In the genomic region with DNA sequence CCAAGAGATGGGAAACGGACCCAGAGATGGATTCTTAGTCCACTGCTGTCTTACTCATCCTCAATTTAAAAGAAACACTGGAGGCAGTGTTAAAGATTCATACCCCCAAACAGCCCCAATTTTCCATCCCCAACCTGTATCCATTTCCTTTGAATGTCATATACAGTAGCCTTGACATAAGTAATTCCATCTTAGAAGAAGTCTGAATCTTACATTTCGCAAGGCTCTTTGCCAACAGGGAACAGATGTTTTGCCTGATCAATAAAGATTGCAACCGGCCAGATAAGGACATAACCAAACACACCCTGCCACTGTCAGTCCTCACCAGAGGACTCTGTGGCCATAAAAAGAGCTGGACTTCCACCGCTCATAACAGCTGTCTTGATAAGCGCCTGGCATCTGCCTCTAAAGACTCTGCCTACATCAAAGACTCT, we compare ENCODE assay signal across 1 cellular context.
TF ChIP-seq lines count a peak whose summit lies in the region.

No MANE protein-coding gene starts in this region.

TF ChIP-seq in K562, 482 proteins besides CTCF, POLR2A, EP300 and RAD21 (continued from another document and continues in another):
- TF ChIP-seq, protein P1, sequence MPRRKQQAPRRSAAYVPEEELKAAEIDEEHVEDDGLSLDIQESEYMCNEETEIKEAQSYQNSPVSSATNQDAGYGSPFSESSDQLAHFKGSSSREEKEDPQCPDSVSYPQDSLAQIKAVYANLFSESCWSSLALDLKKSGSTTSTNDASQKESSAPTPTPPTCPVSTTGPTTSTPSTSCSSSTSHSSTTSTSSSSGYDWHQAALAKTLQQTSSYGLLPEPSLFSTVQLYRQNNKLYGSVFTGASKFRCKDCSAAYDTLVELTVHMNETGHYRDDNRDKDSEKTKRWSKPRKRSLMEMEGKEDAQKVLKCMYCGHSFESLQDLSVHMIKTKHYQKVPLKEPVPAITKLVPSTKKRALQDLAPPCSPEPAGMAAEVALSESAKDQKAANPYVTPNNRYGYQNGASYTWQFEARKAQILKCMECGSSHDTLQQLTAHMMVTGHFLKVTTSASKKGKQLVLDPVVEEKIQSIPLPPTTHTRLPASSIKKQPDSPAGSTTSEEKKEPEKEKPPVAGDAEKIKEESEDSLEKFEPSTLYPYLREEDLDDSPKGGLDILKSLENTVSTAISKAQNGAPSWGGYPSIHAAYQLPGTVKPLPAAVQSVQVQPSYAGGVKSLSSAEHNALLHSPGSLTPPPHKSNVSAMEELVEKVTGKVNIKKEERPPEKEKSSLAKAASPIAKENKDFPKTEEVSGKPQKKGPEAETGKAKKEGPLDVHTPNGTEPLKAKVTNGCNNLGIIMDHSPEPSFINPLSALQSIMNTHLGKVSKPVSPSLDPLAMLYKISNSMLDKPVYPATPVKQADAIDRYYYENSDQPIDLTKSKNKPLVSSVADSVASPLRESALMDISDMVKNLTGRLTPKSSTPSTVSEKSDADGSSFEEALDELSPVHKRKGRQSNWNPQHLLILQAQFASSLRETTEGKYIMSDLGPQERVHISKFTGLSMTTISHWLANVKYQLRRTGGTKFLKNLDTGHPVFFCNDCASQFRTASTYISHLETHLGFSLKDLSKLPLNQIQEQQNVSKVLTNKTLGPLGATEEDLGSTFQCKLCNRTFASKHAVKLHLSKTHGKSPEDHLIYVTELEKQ (CRISPR knock-in tag; IDR thresholded peaks at IDR 0.05), result peak; percentile 71
- TF ChIP-seq SNIP1 (IDR thresholded peaks at IDR 0.05; ENCODE audit: low read depth) (no peak), SUPT5H (IDR thresholded peaks at IDR 0.05) (no peak), ETV5 (CRISPR knock-in tag; IDR thresholded peaks at IDR 0.05; ENCODE audit: low read depth) (no peak), ZNF699 (CRISPR knock-in tag; IDR thresholded peaks at IDR 0.05; ENCODE audit: insufficient replicate concordance) (peak; percentile 87), RCOR1 (IDR thresholded peaks at IDR 0.05; ENCODE audit: borderline replicate concordance in 1 of 2, low read depth in 2 of 2, low read length in 2 of 2) (0 out of 4 replicates have a peak, but pooled peaks of 1 of the 2 experiments have one; percentile 28), FIP1L1 (IDR thresholded peaks at IDR 0.05; ENCODE audit: low read depth, low read length, poor library complexity, severe bottlenecking) (no peak), NFE2L1 (tag; IDR thresholded peaks at IDR 0.05; ENCODE audit: borderline replicate concordance, low read depth) (peak; percentile 58), FOS (IDR thresholded peaks at IDR 0.05; ENCODE audit: extremely low read depth, insufficient read length) (no peak), CBX8 (IDR thresholded peaks at IDR 0.05; ENCODE audit: borderline replicate concordance, extremely low read depth, low read depth, low read length, poor library complexity, severe bottlenecking) (no peak), ZNF134 (CRISPR knock-in tag; conservative IDR thresholded peaks at IDR 0.05) (peak; percentile 83), ILF3 (IDR thresholded peaks at IDR 0.05; ENCODE audit: borderline replicate concordance) (no peak), NFIC (IDR thresholded peaks at IDR 0.05) (peak; percentile 85), KDM1A (IDR thresholded peaks at IDR 0.05) (peak in 1 of 2 experiments; percentile 14; a peak in 1 of 4 replicates), IFI16 (CRISPR knock-in tag; IDR thresholded peaks at IDR 0.05) (peak; percentile 95), MAZ (CRISPR knock-in tag; conservative IDR thresholded peaks at IDR 0.05 in 1 of 2, IDR thresholded peaks at IDR 0.05 in 1 of 2) (peak in 1 of 2 experiments; percentile 83; a peak in 2 of 4 replicates), TBP (optimal IDR thresholded peaks at IDR 0.05; ENCODE audit: low read depth, low read length) (no peak), CBFA2T2 (conservative IDR thresholded peaks at IDR 0.05) (peak; percentile 90), ZNF589 (CRISPR knock-in tag; IDR thresholded peaks at IDR 0.05; ENCODE audit: low read depth) (peak; percentile 93)
- TF ChIP-seq, protein P2, sequence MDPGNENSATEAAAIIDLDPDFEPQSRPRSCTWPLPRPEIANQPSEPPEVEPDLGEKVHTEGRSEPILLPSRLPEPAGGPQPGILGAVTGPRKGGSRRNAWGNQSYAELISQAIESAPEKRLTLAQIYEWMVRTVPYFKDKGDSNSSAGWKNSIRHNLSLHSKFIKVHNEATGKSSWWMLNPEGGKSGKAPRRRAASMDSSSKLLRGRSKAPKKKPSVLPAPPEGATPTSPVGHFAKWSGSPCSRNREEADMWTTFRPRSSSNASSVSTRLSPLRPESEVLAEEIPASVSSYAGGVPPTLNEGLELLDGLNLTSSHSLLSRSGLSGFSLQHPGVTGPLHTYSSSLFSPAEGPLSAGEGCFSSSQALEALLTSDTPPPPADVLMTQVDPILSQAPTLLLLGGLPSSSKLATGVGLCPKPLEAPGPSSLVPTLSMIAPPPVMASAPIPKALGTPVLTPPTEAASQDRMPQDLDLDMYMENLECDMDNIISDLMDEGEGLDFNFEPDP (CRISPR knock-in tag; IDR thresholded peaks at IDR 0.05), result peak; percentile 88
- TF ChIP-seq, protein P3, sequence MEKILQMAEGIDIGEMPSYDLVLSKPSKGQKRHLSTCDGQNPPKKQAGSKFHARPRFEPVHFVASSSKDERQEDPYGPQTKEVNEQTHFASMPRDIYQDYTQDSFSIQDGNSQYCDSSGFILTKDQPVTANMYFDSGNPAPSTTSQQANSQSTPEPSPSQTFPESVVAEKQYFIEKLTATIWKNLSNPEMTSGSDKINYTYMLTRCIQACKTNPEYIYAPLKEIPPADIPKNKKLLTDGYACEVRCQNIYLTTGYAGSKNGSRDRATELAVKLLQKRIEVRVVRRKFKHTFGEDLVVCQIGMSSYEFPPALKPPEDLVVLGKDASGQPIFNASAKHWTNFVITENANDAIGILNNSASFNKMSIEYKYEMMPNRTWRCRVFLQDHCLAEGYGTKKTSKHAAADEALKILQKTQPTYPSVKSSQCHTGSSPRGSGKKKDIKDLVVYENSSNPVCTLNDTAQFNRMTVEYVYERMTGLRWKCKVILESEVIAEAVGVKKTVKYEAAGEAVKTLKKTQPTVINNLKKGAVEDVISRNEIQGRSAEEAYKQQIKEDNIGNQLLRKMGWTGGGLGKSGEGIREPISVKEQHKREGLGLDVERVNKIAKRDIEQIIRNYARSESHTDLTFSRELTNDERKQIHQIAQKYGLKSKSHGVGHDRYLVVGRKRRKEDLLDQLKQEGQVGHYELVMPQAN (IDR thresholded peaks at IDR 0.05; ENCODE audit: borderline replicate concordance), result no peak
- TF ChIP-seq, protein P4, sequence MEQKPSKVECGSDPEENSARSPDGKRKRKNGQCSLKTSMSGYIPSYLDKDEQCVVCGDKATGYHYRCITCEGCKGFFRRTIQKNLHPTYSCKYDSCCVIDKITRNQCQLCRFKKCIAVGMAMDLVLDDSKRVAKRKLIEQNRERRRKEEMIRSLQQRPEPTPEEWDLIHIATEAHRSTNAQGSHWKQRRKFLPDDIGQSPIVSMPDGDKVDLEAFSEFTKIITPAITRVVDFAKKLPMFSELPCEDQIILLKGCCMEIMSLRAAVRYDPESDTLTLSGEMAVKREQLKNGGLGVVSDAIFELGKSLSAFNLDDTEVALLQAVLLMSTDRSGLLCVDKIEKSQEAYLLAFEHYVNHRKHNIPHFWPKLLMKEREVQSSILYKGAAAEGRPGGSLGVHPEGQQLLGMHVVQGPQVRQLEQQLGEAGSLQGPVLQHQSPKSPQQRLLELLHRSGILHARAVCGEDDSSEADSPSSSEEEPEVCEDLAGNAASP (IDR thresholded peaks at IDR 0.05), result no peak
- TF ChIP-seq, protein P5, sequence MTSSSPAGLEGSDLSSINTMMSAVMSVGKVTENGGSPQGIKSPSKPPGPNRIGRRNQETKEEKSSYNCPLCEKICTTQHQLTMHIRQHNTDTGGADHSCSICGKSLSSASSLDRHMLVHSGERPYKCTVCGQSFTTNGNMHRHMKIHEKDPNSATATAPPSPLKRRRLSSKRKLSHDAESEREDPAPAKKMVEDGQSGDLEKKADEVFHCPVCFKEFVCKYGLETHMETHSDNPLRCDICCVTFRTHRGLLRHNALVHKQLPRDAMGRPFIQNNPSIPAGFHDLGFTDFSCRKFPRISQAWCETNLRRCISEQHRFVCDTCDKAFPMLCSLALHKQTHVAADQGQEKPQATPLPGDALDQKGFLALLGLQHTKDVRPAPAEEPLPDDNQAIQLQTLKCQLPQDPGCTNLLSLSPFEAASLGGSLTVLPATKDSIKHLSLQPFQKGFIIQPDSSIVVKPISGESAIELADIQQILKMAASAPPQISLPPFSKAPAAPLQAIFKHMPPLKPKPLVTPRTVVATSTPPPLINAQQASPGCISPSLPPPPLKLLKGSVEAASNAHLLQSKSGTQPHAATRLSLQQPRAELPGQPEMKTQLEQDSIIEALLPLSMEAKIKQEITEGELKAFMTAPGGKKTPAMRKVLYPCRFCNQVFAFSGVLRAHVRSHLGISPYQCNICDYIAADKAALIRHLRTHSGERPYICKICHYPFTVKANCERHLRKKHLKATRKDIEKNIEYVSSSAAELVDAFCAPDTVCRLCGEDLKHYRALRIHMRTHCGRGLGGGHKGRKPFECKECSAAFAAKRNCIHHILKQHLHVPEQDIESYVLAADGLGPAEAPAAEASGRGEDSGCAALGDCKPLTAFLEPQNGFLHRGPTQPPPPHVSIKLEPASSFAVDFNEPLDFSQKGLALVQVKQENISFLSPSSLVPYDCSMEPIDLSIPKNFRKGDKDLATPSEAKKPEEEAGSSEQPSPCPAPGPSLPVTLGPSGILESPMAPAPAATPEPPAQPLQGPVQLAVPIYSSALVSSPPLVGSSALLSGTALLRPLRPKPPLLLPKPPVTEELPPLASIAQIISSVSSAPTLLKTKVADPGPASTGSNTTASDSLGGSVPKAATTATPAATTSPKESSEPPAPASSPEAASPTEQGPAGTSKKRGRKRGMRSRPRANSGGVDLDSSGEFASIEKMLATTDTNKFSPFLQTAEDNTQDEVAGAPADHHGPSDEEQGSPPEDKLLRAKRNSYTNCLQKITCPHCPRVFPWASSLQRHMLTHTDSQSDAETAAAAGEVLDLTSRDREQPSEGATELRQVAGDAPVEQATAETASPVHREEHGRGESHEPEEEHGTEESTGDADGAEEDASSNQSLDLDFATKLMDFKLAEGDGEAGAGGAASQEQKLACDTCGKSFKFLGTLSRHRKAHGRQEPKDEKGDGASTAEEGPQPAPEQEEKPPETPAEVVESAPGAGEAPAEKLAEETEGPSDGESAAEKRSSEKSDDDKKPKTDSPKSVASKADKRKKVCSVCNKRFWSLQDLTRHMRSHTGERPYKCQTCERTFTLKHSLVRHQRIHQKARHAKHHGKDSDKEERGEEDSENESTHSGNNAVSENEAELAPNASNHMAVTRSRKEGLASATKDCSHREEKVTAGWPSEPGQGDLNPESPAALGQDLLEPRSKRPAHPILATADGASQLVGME (CRISPR knock-in tag; IDR thresholded peaks at IDR 0.05), result peak; percentile 94
- TF ChIP-seq, protein P6, sequence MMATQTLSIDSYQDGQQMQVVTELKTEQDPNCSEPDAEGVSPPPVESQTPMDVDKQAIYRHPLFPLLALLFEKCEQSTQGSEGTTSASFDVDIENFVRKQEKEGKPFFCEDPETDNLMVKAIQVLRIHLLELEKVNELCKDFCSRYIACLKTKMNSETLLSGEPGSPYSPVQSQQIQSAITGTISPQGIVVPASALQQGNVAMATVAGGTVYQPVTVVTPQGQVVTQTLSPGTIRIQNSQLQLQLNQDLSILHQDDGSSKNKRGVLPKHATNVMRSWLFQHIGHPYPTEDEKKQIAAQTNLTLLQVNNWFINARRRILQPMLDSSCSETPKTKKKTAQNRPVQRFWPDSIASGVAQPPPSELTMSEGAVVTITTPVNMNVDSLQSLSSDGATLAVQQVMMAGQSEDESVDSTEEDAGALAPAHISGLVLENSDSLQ (IDR thresholded peaks at IDR 0.05), result no peak
- TF ChIP-seq, protein P7, sequence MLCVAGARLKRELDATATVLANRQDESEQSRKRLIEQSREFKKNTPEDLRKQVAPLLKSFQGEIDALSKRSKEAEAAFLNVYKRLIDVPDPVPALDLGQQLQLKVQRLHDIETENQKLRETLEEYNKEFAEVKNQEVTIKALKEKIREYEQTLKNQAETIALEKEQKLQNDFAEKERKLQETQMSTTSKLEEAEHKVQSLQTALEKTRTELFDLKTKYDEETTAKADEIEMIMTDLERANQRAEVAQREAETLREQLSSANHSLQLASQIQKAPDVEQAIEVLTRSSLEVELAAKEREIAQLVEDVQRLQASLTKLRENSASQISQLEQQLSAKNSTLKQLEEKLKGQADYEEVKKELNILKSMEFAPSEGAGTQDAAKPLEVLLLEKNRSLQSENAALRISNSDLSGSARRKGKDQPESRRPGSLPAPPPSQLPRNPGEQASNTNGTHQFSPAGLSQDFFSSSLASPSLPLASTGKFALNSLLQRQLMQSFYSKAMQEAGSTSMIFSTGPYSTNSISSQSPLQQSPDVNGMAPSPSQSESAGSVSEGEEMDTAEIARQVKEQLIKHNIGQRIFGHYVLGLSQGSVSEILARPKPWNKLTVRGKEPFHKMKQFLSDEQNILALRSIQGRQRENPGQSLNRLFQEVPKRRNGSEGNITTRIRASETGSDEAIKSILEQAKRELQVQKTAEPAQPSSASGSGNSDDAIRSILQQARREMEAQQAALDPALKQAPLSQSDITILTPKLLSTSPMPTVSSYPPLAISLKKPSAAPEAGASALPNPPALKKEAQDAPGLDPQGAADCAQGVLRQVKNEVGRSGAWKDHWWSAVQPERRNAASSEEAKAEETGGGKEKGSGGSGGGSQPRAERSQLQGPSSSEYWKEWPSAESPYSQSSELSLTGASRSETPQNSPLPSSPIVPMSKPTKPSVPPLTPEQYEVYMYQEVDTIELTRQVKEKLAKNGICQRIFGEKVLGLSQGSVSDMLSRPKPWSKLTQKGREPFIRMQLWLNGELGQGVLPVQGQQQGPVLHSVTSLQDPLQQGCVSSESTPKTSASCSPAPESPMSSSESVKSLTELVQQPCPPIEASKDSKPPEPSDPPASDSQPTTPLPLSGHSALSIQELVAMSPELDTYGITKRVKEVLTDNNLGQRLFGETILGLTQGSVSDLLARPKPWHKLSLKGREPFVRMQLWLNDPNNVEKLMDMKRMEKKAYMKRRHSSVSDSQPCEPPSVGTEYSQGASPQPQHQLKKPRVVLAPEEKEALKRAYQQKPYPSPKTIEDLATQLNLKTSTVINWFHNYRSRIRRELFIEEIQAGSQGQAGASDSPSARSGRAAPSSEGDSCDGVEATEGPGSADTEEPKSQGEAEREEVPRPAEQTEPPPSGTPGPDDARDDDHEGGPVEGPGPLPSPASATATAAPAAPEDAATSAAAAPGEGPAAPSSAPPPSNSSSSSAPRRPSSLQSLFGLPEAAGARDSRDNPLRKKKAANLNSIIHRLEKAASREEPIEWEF (CRISPR knock-in tag; IDR thresholded peaks at IDR 0.05), result peak; percentile 80; the same call in 1 of the 2 replicates
- TF ChIP-seq, protein P8, sequence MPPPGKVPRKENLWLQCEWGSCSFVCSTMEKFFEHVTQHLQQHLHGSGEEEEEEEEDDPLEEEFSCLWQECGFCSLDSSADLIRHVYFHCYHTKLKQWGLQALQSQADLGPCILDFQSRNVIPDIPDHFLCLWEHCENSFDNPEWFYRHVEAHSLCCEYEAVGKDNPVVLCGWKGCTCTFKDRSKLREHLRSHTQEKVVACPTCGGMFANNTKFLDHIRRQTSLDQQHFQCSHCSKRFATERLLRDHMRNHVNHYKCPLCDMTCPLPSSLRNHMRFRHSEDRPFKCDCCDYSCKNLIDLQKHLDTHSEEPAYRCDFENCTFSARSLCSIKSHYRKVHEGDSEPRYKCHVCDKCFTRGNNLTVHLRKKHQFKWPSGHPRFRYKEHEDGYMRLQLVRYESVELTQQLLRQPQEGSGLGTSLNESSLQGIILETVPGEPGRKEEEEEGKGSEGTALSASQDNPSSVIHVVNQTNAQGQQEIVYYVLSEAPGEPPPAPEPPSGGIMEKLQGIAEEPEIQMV (tag; conservative IDR thresholded peaks at IDR 0.05; ENCODE audit: low read depth), result peak; percentile 90
- TF ChIP-seq, protein P9, sequence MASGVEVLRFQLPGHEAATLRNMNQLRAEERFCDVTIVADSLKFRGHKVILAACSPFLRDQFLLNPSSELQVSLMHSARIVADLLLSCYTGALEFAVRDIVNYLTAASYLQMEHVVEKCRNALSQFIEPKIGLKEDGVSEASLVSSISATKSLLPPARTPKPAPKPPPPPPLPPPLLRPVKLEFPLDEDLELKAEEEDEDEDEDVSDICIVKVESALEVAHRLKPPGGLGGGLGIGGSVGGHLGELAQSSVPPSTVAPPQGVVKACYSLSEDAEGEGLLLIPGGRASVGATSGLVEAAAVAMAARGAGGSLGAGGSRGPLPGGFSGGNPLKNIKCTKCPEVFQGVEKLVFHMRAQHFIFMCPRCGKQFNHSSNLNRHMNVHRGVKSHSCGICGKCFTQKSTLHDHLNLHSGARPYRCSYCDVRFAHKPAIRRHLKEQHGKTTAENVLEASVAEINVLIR (CRISPR knock-in tag; IDR thresholded peaks at IDR 0.05), result peak; percentile 72
